ENCODE assay signal across 8 cellular contexts in the genomic region with DNA sequence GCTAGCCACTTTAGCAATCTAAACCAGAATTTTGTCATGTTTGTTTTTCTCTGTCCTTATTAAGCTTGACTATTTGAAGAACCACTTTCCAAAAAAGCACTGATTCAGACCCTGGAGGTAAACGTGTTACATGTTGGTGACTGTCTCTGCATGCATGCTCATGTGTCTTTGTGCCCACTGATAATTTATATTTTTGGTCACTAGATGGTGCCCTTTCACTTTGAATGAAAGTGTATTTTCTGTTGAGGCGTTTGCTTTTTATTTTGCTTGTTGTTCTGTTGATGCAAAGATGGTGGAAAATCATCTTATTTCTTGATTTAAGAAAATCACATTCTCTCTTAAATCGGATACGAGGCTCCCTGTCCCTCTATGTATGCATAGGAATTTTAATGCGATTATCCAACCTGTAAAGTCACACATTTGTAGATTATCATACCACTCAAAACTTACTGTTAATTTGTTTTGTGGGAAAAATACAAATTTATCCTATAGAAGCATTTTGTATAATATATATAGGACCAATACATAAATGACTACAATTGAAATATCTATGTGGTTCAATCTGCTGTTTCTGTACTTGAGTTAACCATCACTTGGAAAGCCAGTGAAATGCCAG.
DNase-seq lines count a peak whose midpoint lies in the region; ATAC-seq, FAIRE-seq and TF ChIP-seq lines count a peak whose summit lies in the region.

No MANE protein-coding gene starts in this region.

- ATAC-seq in GM21717 (IDR thresholded peaks at IDR 0.05; ENCODE audit: unreplicated experiment) (peak; percentile 67), body of pancreas (peak; percentile 51)

- H3K4me1 ChIP-seq in body of pancreas, result peaks cover 14% of the 10 kb centered on the region

- H3K27ac ChIP-seq in body of pancreas, result no peak overlapping the region

- H3K4me3 ChIP-seq in body of pancreas, result no peak overlapping the region

- TF ChIP-seq POLR2A in body of pancreas (IDR thresholded peaks at IDR 0.05), result no peak

- FAIRE-seq in urothelium cell line (lab: Jason Lieb, UNC), result no peak

- DNase-seq in DMS153 (lab: John Stamatoyannopoulos, UW) (peak; percentile 5), NCI-H1436 (lab: John Stamatoyannopoulos, UW) (peak; percentile 29), body of pancreas (peak in 1 of 4 donors; percentile 9), kidney glomerular epithelial cell (lab: John Stamatoyannopoulos, UW) (peak; percentile 58), urothelium cell line (ENCODE audit: low spot score) (peak; percentile 54), NCI-H187 treated with DMSO at 0.1 percent for 48 hours (lab: John Stamatoyannopoulos, UW) (no peak)
- no peak for DNase-seq in activated CD8-positive, alpha-beta memory T cell treated with anti-CD3 and anti-CD28 coated beads, Interleukin-2, amount 50 U/mL, for 4 hours

- 17 to 21% methylated on average over 5 of the region's 5 CpGs for WGBS in body of pancreas, 2 donors

- peak; percentile 8 to 71 (median 62) for TF ChIP-seq CTCF in body of pancreas (IDR thresholded peaks at IDR 0.05)

- no peaks in the 10 kb centered on the region for H3K27me3 ChIP-seq in body of pancreas

- no peaks in the 10 kb centered on the region for H3K36me3 ChIP-seq in body of pancreas (replicated peaks in 1 of 2; ENCODE audit: insufficient read depth in 1 of 2, low read depth in 2 of 2)

- no peaks in the 10 kb centered on the region for H3K9me3 ChIP-seq in body of pancreas

- intact Hi-C loops in body of pancreas (cut with DNase I), result loop anchor here (5.0 kb wide), 1 partner anchor 840 kb away; no protein-coding TSS in a partner anchor

Comparison
In these comparisons a context has a peak if more than half of its experiments do, and no peak if none do; other contexts are left out.
1. DNase-seq: peak in DMS153 (single experiment), NCI-H1436 (single experiment), kidney glomerular epithelial cell (single experiment) and urothelium cell line (single experiment); none in activated CD8-positive, alpha-beta memory T cell treated with anti-CD3 and anti-CD28 coated beads, Interleukin-2, amount 50 U/mL, for 4 hours (single experiment) and NCI-H187 treated with DMSO at 0.1 percent for 48 hours (single experiment).